ENCODE assay signal across 9 cellular contexts in the genomic region with DNA sequence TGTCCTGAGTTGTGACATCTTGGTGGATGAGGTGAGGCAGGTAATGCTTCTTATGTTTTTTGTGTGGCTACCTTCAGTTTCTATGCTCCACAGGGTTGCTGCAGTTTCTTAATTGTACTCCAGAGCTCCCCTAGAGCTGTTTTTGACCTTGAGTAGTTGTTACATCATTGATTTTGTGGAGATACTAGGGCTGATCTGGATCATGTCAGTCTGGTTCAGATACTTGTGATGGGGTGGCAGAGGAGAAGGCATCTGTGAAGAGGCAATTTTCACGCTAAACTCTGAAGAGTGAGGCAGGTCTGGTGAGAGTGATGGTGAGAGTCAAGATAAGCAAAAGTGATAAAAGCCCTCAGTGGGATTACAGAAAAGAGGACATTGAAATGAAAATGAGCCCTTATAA.
"Had no signal": no experiment of that assay in that cellular context is flagged by ENCODE, and none has a peak within 500 bp of the region (broad histone marks: within the 10 kb centered on the region; RNA-seq: fewer than 3 reads in every experiment).

No MANE protein-coding gene starts in this region.

- DNase-seq: GM23248, GOT3, H7, H9, HCEC 1CT, HFFc6 had no signal

- H3K4me1 Mint-ChIP-seq: GM23338, H9 had no signal

- H3K4me3 Mint-ChIP-seq: GM23338, H9, HFFc6 had no signal

- H2AFZ ChIP-seq: GM23248, GM23338 had no signal

- H3K9me3 ChIP-seq: HAP-1 had no signal

- H3K36me3 ChIP-seq: HAP-1 had no signal

- ATAC-seq: GM23338, HCT116 had no signal

- H3K4me2 ChIP-seq: GM23338 had no signal

- H3K9ac ChIP-seq: GM23248 had no signal

- H3K27ac Mint-ChIP-seq: GM23338, HFFc6 had no signal

- H3K4me1 ChIP-seq: HAP-1 had no signal

- H3K27ac ChIP-seq: GM23248 had no signal

- H3K4me3 ChIP-seq: GM23248, GM23338, HAP-1 had no signal
